In genomic region chr18:50009772-50010171, GRCh38 we compare ENCODE assay signal across 7 cellular contexts.
DNase-seq lines count a peak whose midpoint lies in the region; ATAC-seq and TF ChIP-seq lines count a peak whose summit lies in the region.

No MANE protein-coding gene starts in this region.

- TF ChIP-seq CTCF in GM12875 (IDR thresholded peaks at IDR 0.05; ENCODE audit: borderline replicate concordance, insufficient read depth, low read depth, low read length), result peak; percentile 70; the same call in 1 of the 2 replicates
- peak; percentile 54 to 69 (median 68) for TF ChIP-seq CTCF in right lobe of liver (IDR thresholded peaks at IDR 0.05)

- peak; percentile 89 for ATAC-seq in HG02623 (IDR thresholded peaks at IDR 0.05; ENCODE audit: unreplicated experiment)
- peak; percentile 73 for ATAC-seq in central memory CD8-positive, alpha-beta T cell (replicated peaks; ENCODE audit: extremely low read depth, poor library complexity, severe bottlenecking)
- peak; percentile 95 to 97 (median 96) for ATAC-seq in right lobe of liver

- no peaks in the 10 kb centered on the region for H3K36me3 ChIP-seq in right lobe of liver

- H3K27ac Mint-ChIP-seq in T-helper 2 cell treated with Interferon-gamma antibody and Interleukin-4, amounts not matched to agents 5 μg/mL and 100 μg/mL, for 36 hours, result no peak overlapping the region
- no peak overlapping the region for H3K27ac Mint-ChIP-seq in central memory CD8-positive, alpha-beta T cell (ENCODE audit: low read depth)

- no peaks in the 10 kb centered on the region for H3K4me1 ChIP-seq in right lobe of liver

- intact Hi-C loops in right lobe of liver (cut with DNase I), result loop anchor here in 1 of 2 donors (10.0 kb wide), 1 partner anchor 195 kb away; no protein-coding TSS in a partner anchor

- H3K4me3 ChIP-seq in GM12875 (ENCODE audit: low read depth, low read length) (no peak overlapping the region), right lobe of liver (no peak overlapping the region)

- H3K9me3 ChIP-seq in right lobe of liver, result no peaks in the 10 kb centered on the region

- no CpG with 5 or more reads among the region's 1 CpG for WGBS in right lobe of liver (ENCODE audit: insufficient coverage, low coverage, low lambda C conversion rate, missing lambda C conversion rate)

- no peaks in the 10 kb centered on the region for H3K36me3 Mint-ChIP-seq in T-helper 2 cell treated with Interferon-gamma antibody and Interleukin-4, amounts not matched to agents 5 μg/mL and 100 μg/mL, for 36 hours (ENCODE audit: low read depth)
- no peaks in the 10 kb centered on the region for H3K36me3 Mint-ChIP-seq in central memory CD8-positive, alpha-beta T cell (ENCODE audit: insufficient read depth)

- no peak overlapping the region for H3K27ac ChIP-seq in right lobe of liver

- H3K4me3 Mint-ChIP-seq in T-helper 2 cell treated with Interferon-gamma antibody and Interleukin-4, amounts not matched to agents 5 μg/mL and 100 μg/mL, for 36 hours, result no peak overlapping the region
- no peak overlapping the region for H3K4me3 Mint-ChIP-seq in central memory CD8-positive, alpha-beta T cell

- peaks cover 14% of the 10 kb centered on the region for H3K27me3 Mint-ChIP-seq in T-helper 2 cell treated with Interferon-gamma antibody and Interleukin-4, amounts not matched to agents 5 μg/mL and 100 μg/mL, for 36 hours (ENCODE audit: low read depth)
- H3K27me3 Mint-ChIP-seq in central memory CD8-positive, alpha-beta T cell, result peaks cover 11% of the 10 kb centered on the region

- no peaks in the 10 kb centered on the region for H3K27me3 ChIP-seq in right lobe of liver

- no peaks in the 10 kb centered on the region for H3K9me3 Mint-ChIP-seq in T-helper 2 cell treated with Interferon-gamma antibody and Interleukin-4, amounts not matched to agents 5 μg/mL and 100 μg/mL, for 36 hours
- H3K9me3 Mint-ChIP-seq in central memory CD8-positive, alpha-beta T cell, result no peaks in the 10 kb centered on the region

- DNase-seq in NCI-H146 (lab: John Stamatoyannopoulos, UW), result peak; percentile 65
- DNase-seq in T-helper 2 cell treated with Interferon-gamma antibody and Interleukin-4, amounts not matched to agents 5 μg/mL and 100 μg/mL, for 36 hours (ENCODE audit: low spot score), result peak; percentile 10
- no peak for DNase-seq in central memory CD8-positive, alpha-beta T cell (ENCODE audit: low spot score in 2 of 2)
- DNase-seq in right lobe of liver, result peak; percentile 52 to 60 (median 55)
- DNase-seq in stimulated activated naive CD4-positive, alpha-beta T cell treated with Interleukin-2 at 50 U/mL for 16 hours (lab: John Stamatoyannopoulos, UW), result peak; percentile 6

- H3K4me1 Mint-ChIP-seq in T-helper 2 cell treated with Interferon-gamma antibody and Interleukin-4, amounts not matched to agents 5 μg/mL and 100 μg/mL, for 36 hours (ENCODE audit: low read depth), result no peaks in the 10 kb centered on the region
- no peaks in the 10 kb centered on the region for H3K4me1 Mint-ChIP-seq in central memory CD8-positive, alpha-beta T cell

- no peak for TF ChIP-seq POLR2A in right lobe of liver (IDR thresholded peaks at IDR 0.05)

Comparison
In these comparisons a context has a peak if more than half of its experiments do, and no peak if none do; other contexts are left out.
1. DNase-seq: peak in NCI-H146 (single experiment), T-helper 2 cell treated with Interferon-gamma antibody and Interleukin-4, amounts not matched to agents 5 μg/mL and 100 μg/mL, for 36 hours (single experiment), right lobe of liver (3 of 3) and stimulated activated naive CD4-positive, alpha-beta T cell treated with Interleukin-2 at 50 U/mL for 16 hours (single experiment); none in central memory CD8-positive, alpha-beta T cell (0 of 2).
2. Peak in every context shown above with its lines, with median percentiles within 50 percentile points of each other: ATAC-seq.